ENCODE assay signal across 8 cellular contexts in genomic region chr19:38656171-38656981, GRCh38. TPM values are rescaled to one million over a fixed set of nuclear protein-coding genes. Genes with fewer than 3 reads are reported as not detected.
DNase-seq lines count a peak whose midpoint lies in the region; ATAC-seq and TF ChIP-seq lines count a peak whose summit lies in the region.

No MANE protein-coding gene starts in this region.

- no peaks in the 10 kb centered on the region for H3K27me3 Mint-ChIP-seq in T-helper 17 cell
- no peaks in the 10 kb centered on the region for H3K27me3 Mint-ChIP-seq in endodermal cell (ENCODE audit: insufficient read depth)

- H3K9me3 Mint-ChIP-seq in endodermal cell, result no peaks in the 10 kb centered on the region

- peaks cover 24% of the 10 kb centered on the region for H3K4me1 ChIP-seq in endodermal cell (ENCODE audit: control insufficient read depth, insufficient read depth, low read length)
- H3K4me1 ChIP-seq in psoas muscle, result peaks cover 95% of the 10 kb centered on the region

- H3K36me3 ChIP-seq in endodermal cell (ENCODE audit: control insufficient read depth, insufficient read depth, low read length), result peaks cover 74% of the 10 kb centered on the region
- no peaks in the 10 kb centered on the region for H3K36me3 ChIP-seq in psoas muscle (ENCODE audit: insufficient read depth in 1 of 2, low read depth in 1 of 2)

- peak overlapping the region; percentile 9 for H3K27ac ChIP-seq in endodermal cell (ENCODE audit: low read depth, low read length)
- H3K27ac ChIP-seq in psoas muscle, result peak overlapping the region; percentile 95

- H3K9me3 ChIP-seq in T-helper 17 cell (ENCODE audit: control insufficient read depth, low read length, poor library complexity, severe bottlenecking) (no peaks in the 10 kb centered on the region), endodermal cell (ENCODE audit: control insufficient read depth, low read length) (no peaks in the 10 kb centered on the region), psoas muscle (no peaks in the 10 kb centered on the region)

- intact Hi-C loops in psoas muscle (cut with DNase I), result no loop called here

- H3K36me3 Mint-ChIP-seq in T-helper 17 cell (ENCODE audit: low read depth) (peaks cover 2% of the 10 kb centered on the region), endodermal cell (ENCODE audit: low read depth) (peaks cover 16% of the 10 kb centered on the region)

- H3K4me1 Mint-ChIP-seq in T-helper 17 cell (peaks cover 55% of the 10 kb centered on the region), endodermal cell (peaks cover 73% of the 10 kb centered on the region)

- H3K27ac Mint-ChIP-seq in T-helper 17 cell, result peak overlapping the region; percentile 94
- peak overlapping the region; percentile 83 for H3K27ac Mint-ChIP-seq in endodermal cell

- ATAC-seq in T-helper 17 cell, result peak; percentile 92
- ATAC-seq in psoas muscle, result peak in 2 of 4 donors; percentile 24 to 39
- no peak for ATAC-seq in GM19467 (IDR thresholded peaks at IDR 0.05; ENCODE audit: unreplicated experiment)

- DNase-seq in GM03348 (ENCODE audit: low spot score) (peak; percentile 43), T-helper 17 cell (peak in 1 of 3 donors; percentile 32), endodermal cell (no peak), psoas muscle (no peak), G401 (ENCODE audit: low spot score) (no peak), NCI-H2227 (lab: John Stamatoyannopoulos, UW; ENCODE audit: unreplicated experiment) (no peak), cerebellum (ENCODE audit: low spot score) (no peak)

- H3K4me3 ChIP-seq in endodermal cell (ENCODE audit: low read length), result no peak overlapping the region
- H3K4me3 ChIP-seq in psoas muscle, result no peak overlapping the region

- H3K4me3 Mint-ChIP-seq in T-helper 17 cell, result peak overlapping the region; percentile 82
- H3K4me3 Mint-ChIP-seq in endodermal cell, result no peak overlapping the region

- WGBS in endodermal cell (ENCODE audit: insufficient coverage in 1 of 2, insufficient read length in 1 of 2), 2 experiments, result 86 to 88% methylated on average over 7 of the region's 7 CpGs
- 59 to 68% (median 61%) methylated on average over 7 of the region's 7 CpGs for WGBS in psoas muscle, 3 donors

- H3K27me3 ChIP-seq in endodermal cell (ENCODE audit: control insufficient read depth, insufficient read depth, low read length, poor library complexity, severe bottlenecking) (no peaks in the 10 kb centered on the region), psoas muscle (ENCODE audit: insufficient read depth in 3 of 3, low read length in 2 of 3) (no peaks in the 10 kb centered on the region)

- in situ Hi-C loops in G401 (cut with HindIII; ENCODE audit: low sequenced_read_pairs), result no loop called here

- H3K9ac ChIP-seq in endodermal cell (ENCODE audit: extremely low read depth, low read length, poor library complexity, severe bottlenecking), result no peak overlapping the region

- TF ChIP-seq CTCF in endodermal cell (conservative IDR thresholded peaks at IDR 0.05) (no peak), psoas muscle (IDR thresholded peaks at IDR 0.05) (no peak)

RNA-seq across cellular contexts. Expression of gene ACTN4, which starts 8.9 kb away (rescaled TPM):
- total RNA-seq in T-helper 17 cell (100 to 1,000 TPM; 201 to 205 TPM), endodermal cell (100 to 1,000 TPM; 378 to 437 TPM), psoas muscle (100 to 1,000 TPM in 1 of 4 donors, 10 to 100 TPM in 3; 79.9 to 127 (median 89.2) TPM), cerebellum (71.8 TPM)
- polyA plus RNA-seq in endodermal cell (2013, experiment 1 of 2), result 322 TPM
- polyA plus RNA-seq in endodermal cell (2013, experiment 2 of 2), result 298 TPM
- 10 to 100 TPM; 38.3 to 45.2 (median 43.0) TPM for polyA plus RNA-seq in psoas muscle
- 173 and 182 TPM in 2 replicates for total RNA-seq in G401 (2014; rRNA removed; shearing (Covaris generic))

RNA-seq across cellular contexts. Expression of gene EIF3K, which starts 37.4 kb away (rescaled TPM):
- 100 to 1,000 TPM; 282 to 320 TPM for total RNA-seq in T-helper 17 cell
- total RNA-seq in endodermal cell, result 100 to 1,000 TPM; 303 to 334 TPM
- polyA plus RNA-seq in endodermal cell (2013, experiment 1 of 2), result 248 TPM
- polyA plus RNA-seq in endodermal cell (2013, experiment 2 of 2), result 218 TPM
- total RNA-seq in psoas muscle, result 100 to 1,000 TPM; 367 to 549 (median 436) TPM
- 100 to 1,000 TPM; 422 to 984 (median 637) TPM for polyA plus RNA-seq in psoas muscle
- total RNA-seq in G401 (2014; rRNA removed; shearing (Covaris generic)), result 451 and 515 TPM in 2 replicates
- 98.1 TPM for total RNA-seq in cerebellum

RNA-seq across cellular contexts. Expression of gene MAP4K1, which starts 38.6 kb away (rescaled TPM):
- 100 to 1,000 TPM; 298 to 351 TPM for total RNA-seq in T-helper 17 cell
- 10 to 100 TPM; 12.3 to 17.8 TPM for total RNA-seq in endodermal cell
- polyA plus RNA-seq in endodermal cell (2013, experiment 1 of 2), result 3.8 TPM
- polyA plus RNA-seq in endodermal cell (2013, experiment 2 of 2), result 5.5 TPM
- 1 to 10 TPM in 3 of 4 donors, under 1 TPM in 1; 0.67 to 1.4 (median 1.2) TPM for total RNA-seq in psoas muscle
- polyA plus RNA-seq in psoas muscle, result under 1 TPM; 0.36 to 0.68 (median 0.64) TPM
- total RNA-seq in G401 (2014; rRNA removed; shearing (Covaris generic)), result 0.62 TPM in 1 of 2 replicates, not detected in the other
- 0.27 TPM for total RNA-seq in cerebellum

Comparison
In these comparisons a context has a peak if more than half of its experiments do, and no peak if none do; other contexts are left out.
1. RNA of gene MAP4K1, which starts 38.6 kb away (total RNA-seq): 298 to 351 TPM in T-helper 17 cell; 12.3 to 17.8 TPM in endodermal cell, 0.67 to 1.4 TPM in psoas muscle, 0.27 TPM in cerebellum (single experiment) and 0.62 TPM in G401; every median in the first group is over 10 times any median in the second.